ENCODE assay signal across 8 cellular contexts in genomic region chr2:206764673-206765241, GRCh38. TPM values are rescaled to one million over a fixed set of nuclear protein-coding genes. Genes with fewer than 3 reads are reported as not detected.
DNase-seq lines count a peak whose midpoint lies in the region; ATAC-seq and TF ChIP-seq lines count a peak whose summit lies in the region.

No MANE protein-coding gene starts in this region.

- POLR2A ChIA-PET in CD4-positive, alpha-beta T cell (lab: Charles Lee), result interaction anchor here (0.6 to 1.8 kb wide), 15 partner anchors 18 to 1261 kb away, joined by 3 to 20 read pairs (median 4); partner anchors contain the start of genes CCNYL1, CREB1, EEF1B2 and KLF7

- WGBS in stomach, 5 donors, result 6 to 10% (median 7%) methylated on average over 18 of the region's 18 CpGs

- no peak for TF ChIP-seq CTCF in CD4-positive, alpha-beta T cell (IDR thresholded peaks at IDR 0.05)
- TF ChIP-seq CTCF in WI38 (IDR thresholded peaks at IDR 0.05; ENCODE audit: low read depth, low read length) (no peak), stomach (IDR thresholded peaks at IDR 0.05) (no peak)

- intact Hi-C loops in CD4-positive, alpha-beta T cell (cut with DNase I, micrococcal nuclease), result loop anchor here (2.0 to 10.0 kb wide), 10 partner anchors 16 to 1493 kb away; partner anchors contain the start of genes IDH1 (in 1 of the 2), INO80D (in 1 of the 2), METTL21A (in 1 of the 2) and PLEKHM3 (in 1 of the 2)
- intact Hi-C loops in stomach (cut with DNase I; ENCODE audit: low total_unique reads), result no loop called here

- TF ChIP-seq EP300 in stomach (IDR thresholded peaks at IDR 0.05), result no peak

- H3K4me3 ChIP-seq in WI38 (ENCODE audit: low read depth, low read length), result peak overlapping the region; percentile 94
- H3K4me3 ChIP-seq in iPS-18a (ENCODE audit: low read length), result peak overlapping the region; percentile 90
- peak overlapping the region; percentile 70 to 89 (median 80) for H3K4me3 ChIP-seq in stomach

- TF ChIP-seq POLR2A in stomach (IDR thresholded peaks at IDR 0.05), result no peak

- H3K36me3 Mint-ChIP-seq in CD4-positive, alpha-beta T cell (ENCODE audit: low read depth), result peaks cover 35% of the 10 kb centered on the region

- H3K9me3 ChIP-seq in CD4-positive, alpha-beta T cell (ENCODE audit: control insufficient read depth, low read length), result no peaks in the 10 kb centered on the region
- no peaks in the 10 kb centered on the region for H3K9me3 ChIP-seq in iPS-18a (ENCODE audit: control insufficient read depth, low read depth, low read length)
- no peaks in the 10 kb centered on the region for H3K9me3 ChIP-seq in stomach

- CTCF ChIA-PET in CD4-positive, alpha-beta T cell (lab: Charles Lee), result interaction anchor here (1.0 kb wide), 1 partner anchor 679 kb away, joined by 4 read pairs; the partner anchor contains the start of gene INO80D

- peak overlapping the region; percentile 96 for H3K4me3 Mint-ChIP-seq in CD4-positive, alpha-beta T cell

- H3K36me3 ChIP-seq in iPS-18a (ENCODE audit: control insufficient read depth, low read depth, low read length) (peaks cover 18% of the 10 kb centered on the region), stomach (peaks cover 0 to 22% (median 10%) of the 10 kb centered on the region in 4 donors)

- peaks cover 4% of the 10 kb centered on the region for H3K4me1 ChIP-seq in iPS-18a (ENCODE audit: control insufficient read depth, low read depth, low read length)
- peaks cover 19 to 47% (median 36%) of the 10 kb centered on the region in 4 donors for H3K4me1 ChIP-seq in stomach

- H3K27ac Mint-ChIP-seq in CD4-positive, alpha-beta T cell, result peak overlapping the region; percentile 97

- peaks cover 6% of the 10 kb centered on the region for H3K27me3 Mint-ChIP-seq in CD4-positive, alpha-beta T cell

- ATAC-seq in CD4-positive, alpha-beta T cell (ENCODE audit: poor library complexity), result no peak

- no peak for DNase-seq in CD4-positive, alpha-beta T cell
- peak; percentile 4 for DNase-seq in H4 (ENCODE audit: low spot score)
- no peak for DNase-seq in stomach
- no peak for DNase-seq in NCI-H1694 (lab: John Stamatoyannopoulos, UW)
- no peak for DNase-seq in NCI-H128 (lab: John Stamatoyannopoulos, UW; ENCODE audit: unreplicated experiment)
- DNase-seq in NOMO-1 (lab: John Stamatoyannopoulos, UW; ENCODE audit: unreplicated experiment in 2 of 2), result no peak

- peaks cover 18% of the 10 kb centered on the region for H3K27me3 ChIP-seq in CD4-positive, alpha-beta T cell (ENCODE audit: control insufficient read depth, insufficient read depth, low read length)
- H3K27me3 ChIP-seq in iPS-18a (ENCODE audit: control insufficient read depth, insufficient read depth, low read length) (no peaks in the 10 kb centered on the region), stomach (no peaks in the 10 kb centered on the region)

- peaks cover 42% of the 10 kb centered on the region for H3K4me1 Mint-ChIP-seq in CD4-positive, alpha-beta T cell (ENCODE audit: low read depth)

- peak overlapping the region; percentile 89 for H3K9ac ChIP-seq in iPS-18a (ENCODE audit: low read length)

- no peaks in the 10 kb centered on the region for H3K9me3 Mint-ChIP-seq in CD4-positive, alpha-beta T cell

- peak overlapping the region; percentile 80 for H3K27ac ChIP-seq in CD4-positive, alpha-beta T cell (ENCODE audit: low read depth, low read length)
- H3K27ac ChIP-seq in iPS-18a (ENCODE audit: low read length), result peak overlapping the region; percentile 88
- peak overlapping the region; percentile 73 to 94 (median 89) for H3K27ac ChIP-seq in stomach

RNA-seq across cellular contexts. Expression of gene MDH1B, which starts 0.4 kb away (rescaled TPM):
- total RNA-seq in CD4-positive, alpha-beta T cell, result under 1 TPM; 0.25 to 0.31 TPM
- 2.6 and 8.7 TPM in 2 replicates for total RNA-seq in H4 (2014; rRNA removed; shearing (Covaris generic))
- total RNA-seq in stomach, result under 1 TPM in 3 of 5 donors, not detected in 2; 0.58 to 0.92 (median 0.87) TPM
- polyA plus RNA-seq in stomach, result under 1 TPM; 0.31 to 0.76 (median 0.63) TPM

RNA-seq across cellular contexts. Expression of gene FASTKD2, which starts 0.6 kb away (rescaled TPM):
- total RNA-seq in CD4-positive, alpha-beta T cell, result 10 to 100 TPM; 24.9 to 25.7 TPM
- total RNA-seq in H4 (2014; rRNA removed; shearing (Covaris generic)), result 40.1 and 43.0 TPM in 2 replicates
- 10 to 100 TPM in 4 of 5 donors, 1 to 10 TPM in 1; 9.9 to 53.8 (median 20.1) TPM for total RNA-seq in stomach
- polyA plus RNA-seq in stomach, result 10 to 100 TPM in 2 of 3 donors, 1 to 10 TPM in 1; 7.4 to 12.5 (median 11.2) TPM

RNA-seq across cellular contexts. Expression of gene DYTN, which starts 46.6 kb away (rescaled TPM):
- not detected for total RNA-seq in CD4-positive, alpha-beta T cell
- not detected in 2 replicates for total RNA-seq in H4 (2014; rRNA removed; shearing (Covaris generic))
- total RNA-seq in stomach, result not detected
- polyA plus RNA-seq in stomach, result not detected
